Comparison of ENCODE assay signal across 1 cellular context in the genomic region with DNA sequence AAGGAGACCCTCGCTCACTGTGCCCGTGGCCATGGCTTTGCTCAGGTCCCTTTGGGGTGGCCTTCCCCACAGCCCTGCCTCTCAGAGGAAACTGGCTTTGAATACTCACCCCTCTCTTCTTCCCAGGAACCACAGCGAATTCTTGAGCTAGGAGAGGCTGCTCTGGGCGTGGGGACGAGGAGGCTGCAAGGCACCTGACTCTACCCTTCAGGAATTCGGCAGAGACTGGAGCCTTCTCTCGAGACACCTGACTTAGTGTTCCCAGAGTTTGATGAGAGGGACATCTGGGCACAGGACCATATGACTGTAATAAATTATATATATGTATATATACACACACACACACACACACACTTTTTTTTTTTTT.
A peak's percentile ranks its signal among the peaks of the same experiment; 100 is the strongest.
TF ChIP-seq lines count a peak whose summit lies in the region.

No MANE protein-coding gene starts in this region.

TF ChIP-seq in HCT116, 20 proteins besides CTCF, POLR2A, EP300 and RAD21:
- TF ChIP-seq EZH2phosphoT487 (IDR thresholded peaks at IDR 0.05; ENCODE audit: borderline replicate concordance): no peak
- no peak for TF ChIP-seq ZFX (IDR thresholded peaks at IDR 0.05)
- TF ChIP-seq, protein P1, sequence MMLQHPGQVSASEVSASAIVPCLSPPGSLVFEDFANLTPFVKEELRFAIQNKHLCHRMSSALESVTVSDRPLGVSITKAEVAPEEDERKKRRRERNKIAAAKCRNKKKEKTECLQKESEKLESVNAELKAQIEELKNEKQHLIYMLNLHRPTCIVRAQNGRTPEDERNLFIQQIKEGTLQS (IDR thresholded peaks at IDR 0.05): no peak
- TF ChIP-seq, protein P2, sequence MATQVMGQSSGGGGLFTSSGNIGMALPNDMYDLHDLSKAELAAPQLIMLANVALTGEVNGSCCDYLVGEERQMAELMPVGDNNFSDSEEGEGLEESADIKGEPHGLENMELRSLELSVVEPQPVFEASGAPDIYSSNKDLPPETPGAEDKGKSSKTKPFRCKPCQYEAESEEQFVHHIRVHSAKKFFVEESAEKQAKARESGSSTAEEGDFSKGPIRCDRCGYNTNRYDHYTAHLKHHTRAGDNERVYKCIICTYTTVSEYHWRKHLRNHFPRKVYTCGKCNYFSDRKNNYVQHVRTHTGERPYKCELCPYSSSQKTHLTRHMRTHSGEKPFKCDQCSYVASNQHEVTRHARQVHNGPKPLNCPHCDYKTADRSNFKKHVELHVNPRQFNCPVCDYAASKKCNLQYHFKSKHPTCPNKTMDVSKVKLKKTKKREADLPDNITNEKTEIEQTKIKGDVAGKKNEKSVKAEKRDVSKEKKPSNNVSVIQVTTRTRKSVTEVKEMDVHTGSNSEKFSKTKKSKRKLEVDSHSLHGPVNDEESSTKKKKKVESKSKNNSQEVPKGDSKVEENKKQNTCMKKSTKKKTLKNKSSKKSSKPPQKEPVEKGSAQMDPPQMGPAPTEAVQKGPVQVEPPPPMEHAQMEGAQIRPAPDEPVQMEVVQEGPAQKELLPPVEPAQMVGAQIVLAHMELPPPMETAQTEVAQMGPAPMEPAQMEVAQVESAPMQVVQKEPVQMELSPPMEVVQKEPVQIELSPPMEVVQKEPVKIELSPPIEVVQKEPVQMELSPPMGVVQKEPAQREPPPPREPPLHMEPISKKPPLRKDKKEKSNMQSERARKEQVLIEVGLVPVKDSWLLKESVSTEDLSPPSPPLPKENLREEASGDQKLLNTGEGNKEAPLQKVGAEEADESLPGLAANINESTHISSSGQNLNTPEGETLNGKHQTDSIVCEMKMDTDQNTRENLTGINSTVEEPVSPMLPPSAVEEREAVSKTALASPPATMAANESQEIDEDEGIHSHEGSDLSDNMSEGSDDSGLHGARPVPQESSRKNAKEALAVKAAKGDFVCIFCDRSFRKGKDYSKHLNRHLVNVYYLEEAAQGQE (IDR thresholded peaks at IDR 0.05; ENCODE audit: low read depth): no peak
- TF ChIP-seq ELF1 (IDR thresholded peaks at IDR 0.05; ENCODE audit: borderline replicate concordance, low read depth): no peak
- no peak for TF ChIP-seq SIN3A (IDR thresholded peaks at IDR 0.05; ENCODE audit: low read depth)
- no peak for TF ChIP-seq FOSL1 (IDR thresholded peaks at IDR 0.05; ENCODE audit: low read depth)
- 0 out of 2 replicates have a peak, but pooled peaks have one; percentile 21 for TF ChIP-seq POLR2AphosphoS5 (IDR thresholded peaks at IDR 0.05; ENCODE audit: low read depth, low read length)
